Comparison of ENCODE assay signal across 29 cellular contexts in genomic region chr14:53140585-53140984, GRCh38.
"Had no signal": no experiment of that assay in that cellular context is flagged by ENCODE, and none has a peak within 500 bp of the region (broad histone marks: within the 10 kb centered on the region; RNA-seq: fewer than 3 reads in every experiment).

No MANE protein-coding gene starts in this region.

- H3K27ac ChIP-seq: left lung, lower lobe of right lung, pancreas, prostate gland, sigmoid colon, spleen, stomach, testis, thyroid gland, transverse colon, upper lobe of left lung, vagina had no signal

- H3K9me3 ChIP-seq: prostate gland, testis, thyroid gland had no signal

- H3K27me3 Mint-ChIP-seq: naive thymus-derived CD8-positive, alpha-beta T cell; stimulated activated memory B cell treated with anti-CD40 and anti-IgM and Interleukin-4, amounts not matched to agents 10 μg/mL and 1 μg/mL and 100 μg/mL, for 72 hours had no signal

- H3K36me3 ChIP-seq: left lung, lower lobe of right lung, pancreas, prostate gland, sigmoid colon, thyroid gland, transverse colon, upper lobe of left lung, vagina had no signal

- H3K4me1 ChIP-seq: left lung, lower lobe of right lung, pancreas, prostate gland, sigmoid colon, stomach, testis, thyroid gland, transverse colon, upper lobe of left lung, vagina had no signal

- DNase-seq: hippocampal formation; immature natural killer cell; kidney; left colon; left lung; lower lobe of right lung; mammary epithelial cell; mesenchymal stem cell; naive thymus-derived CD8-positive, alpha-beta T cell; nucleus accumbens; pancreas; posterior cingulate gyrus; retina; right cardiac atrium; sigmoid colon; small intestine; spleen; stimulated activated CD4-positive, alpha-beta T cell treated with anti-CD3 and anti-CD28 coated beads, Interleukin-4, amount 100 ng/mL, for 24 hours; stimulated activated naive CD8-positive, alpha-beta T cell treated with anti-CD3 and anti-CD28 coated beads, Interleukin-15, Interleukin-2, amounts not matched to agents 100 U/mL and 50 U/mL, for 24 hours; stomach; testis; thyroid gland; transverse colon; upper lobe of left lung had no signal

- H3K4me3 Mint-ChIP-seq: immature natural killer cell; naive thymus-derived CD8-positive, alpha-beta T cell; nephron; neural crest cell; stimulated activated memory B cell treated with anti-CD40 and anti-IgM and Interleukin-4, amounts not matched to agents 10 μg/mL and 1 μg/mL and 100 μg/mL, for 72 hours had no signal

- H3K27me3 ChIP-seq: left lung, pancreas, sigmoid colon, spleen, stomach, testis, thyroid gland, transverse colon, upper lobe of left lung, vagina had no signal

- H3K4me3 ChIP-seq: left lung, lower lobe of right lung, pancreas, prostate gland, sigmoid colon, spleen, stomach, testis, thyroid gland, transverse colon, upper lobe of left lung, vagina had no signal

- H3K4me1 Mint-ChIP-seq: nephron, neural crest cell had no signal

- FAIRE-seq: kidney, pancreas, small intestine had no signal

- H3K27ac Mint-ChIP-seq: naive thymus-derived CD8-positive, alpha-beta T cell; nephron; stimulated activated memory B cell treated with anti-CD40 and anti-IgM and Interleukin-4, amounts not matched to agents 10 μg/mL and 1 μg/mL and 100 μg/mL, for 72 hours had no signal

- ATAC-seq: left colon; left lung; lower lobe of right lung; naive thymus-derived CD8-positive, alpha-beta T cell; pancreas; right cardiac atrium; stimulated activated memory B cell treated with anti-CD40 and anti-IgM and Interleukin-4, amounts not matched to agents 10 μg/mL and 1 μg/mL and 100 μg/mL, for 72 hours; stimulated activated naive CD8-positive, alpha-beta T cell treated with anti-CD3 and anti-CD28 coated beads, Interleukin-15, Interleukin-2, amounts not matched to agents 100 U/mL and 50 U/mL, for 24 hours had no signal
